In genomic region chr6:1382331-1382882, GRCh38 we compare ENCODE assay signal across 1 cellular context.
TF ChIP-seq lines count a peak whose summit lies in the region.

No MANE protein-coding gene starts in this region.

TF ChIP-seq in SK-N-SH, 30 proteins besides CTCF, POLR2A, EP300 and RAD21 (continued from another document):
- TF ChIP-seq GABPA (IDR thresholded peaks at IDR 0.05; ENCODE audit: low read depth) (no peak), FOXM1 (IDR thresholded peaks at IDR 0.05; ENCODE audit: low read depth) (no peak), TAF1 (IDR thresholded peaks at IDR 0.05; ENCODE audit: borderline replicate concordance, low read depth, low read length) (no peak), TEAD4 (IDR thresholded peaks at IDR 0.05; ENCODE audit: borderline replicate concordance, insufficient read depth) (no peak), NRF1 (IDR thresholded peaks at IDR 0.05; ENCODE audit: low read depth, low read length) (no peak), JUND (IDR thresholded peaks at IDR 0.05) (no peak), SIN3A (IDR thresholded peaks at IDR 0.05; ENCODE audit: borderline replicate concordance, low read depth, low read length) (no peak)
